In the genomic region with DNA sequence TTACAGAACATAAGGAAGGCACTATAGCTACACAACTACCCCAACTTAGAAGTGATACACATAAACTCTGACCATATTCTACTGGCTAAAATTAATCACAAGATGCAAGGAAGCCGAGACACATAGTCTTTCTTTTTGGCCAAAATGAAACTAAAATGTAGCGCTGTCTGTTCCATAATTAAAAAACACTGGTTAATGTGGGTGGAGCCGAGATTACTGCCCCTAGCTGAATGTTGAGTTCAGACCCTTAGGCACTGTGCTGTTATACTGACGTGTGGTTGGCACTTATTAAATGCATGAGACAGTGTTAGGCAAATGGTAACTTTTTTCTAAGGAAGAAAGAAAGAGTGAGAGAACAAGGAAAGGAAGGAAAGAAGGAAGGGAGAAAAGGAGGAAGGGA, we compare ENCODE assay signal across 27 cellular contexts.
"Had no signal": no experiment of that assay in that cellular context is flagged by ENCODE, and none has a peak within 500 bp of the region (broad histone marks: within the 10 kb centered on the region; RNA-seq: fewer than 3 reads in every experiment).

No MANE protein-coding gene starts in this region.

- H3K4me3 Mint-ChIP-seq: activated CD8-positive, alpha-beta memory T cell treated with anti-CD3 and anti-CD28 coated beads, Interleukin-2, amount 10 ng/mL, durations not matched to agents 7 days and 5 days; activated CD8-positive, alpha-beta T cell treated with anti-CD3 and anti-CD28 coated beads, Interleukin-2, amount 10 ng/mL, durations not matched to agents 7 days and 5 days; activated naive CD8-positive, alpha-beta T cell; mesothelial cell of epicardium; naive B cell; stimulated activated effector memory CD8-positive, alpha-beta T cell treated with anti-CD3 and anti-CD28 coated beads, Interleukin-12 subunit alpha, Interleukin-12 subunit beta, amount 100 ng/mL, for 72 hours; stimulated activated naive CD8-positive, alpha-beta T cell treated with anti-CD3 and anti-CD28 coated beads, Interleukin-15, Interleukin-2, amounts not matched to agents 100 ng/mL and 50 ng/mL, for 24 hours; type B pancreatic cell had no signal

- H3K4me1 Mint-ChIP-seq: activated CD8-positive, alpha-beta memory T cell treated with anti-CD3 and anti-CD28 coated beads, Interleukin-2, amount 10 ng/mL, durations not matched to agents 7 days and 5 days; naive B cell; stimulated activated effector memory CD8-positive, alpha-beta T cell treated with anti-CD3 and anti-CD28 coated beads, Interleukin-12 subunit alpha, Interleukin-12 subunit beta, amount 100 ng/mL, for 72 hours had no signal

- H3K9me3 Mint-ChIP-seq: activated T-helper 2 cell treated with anti-CD3 and anti-CD28 coated beads, Interferon-gamma antibody, Interleukin-2, Interleukin-4, amounts not matched to agents 10 μg/mL and 5 μg/mL and 100 μg/mL, durations not matched to agents 14 hours and 24 hours and 36 hours; mesothelial cell of epicardium; stimulated activated effector memory CD8-positive, alpha-beta T cell treated with anti-CD3 and anti-CD28 coated beads, Interleukin-12 subunit alpha, Interleukin-12 subunit beta, amount 100 ng/mL, for 72 hours; stimulated activated naive CD8-positive, alpha-beta T cell treated with anti-CD3 and anti-CD28 coated beads, Interleukin-15, Interleukin-2, amounts not matched to agents 100 ng/mL and 50 ng/mL, for 24 hours; type B pancreatic cell had no signal

- H3K27me3 Mint-ChIP-seq: activated CD8-positive, alpha-beta memory T cell treated with anti-CD3 and anti-CD28 coated beads, Interleukin-2, amount 10 ng/mL, durations not matched to agents 7 days and 5 days; activated naive CD8-positive, alpha-beta T cell; naive B cell; stimulated activated naive CD8-positive, alpha-beta T cell treated with anti-CD3 and anti-CD28 coated beads, Interleukin-15, Interleukin-2, amounts not matched to agents 100 ng/mL and 50 ng/mL, for 24 hours; type B pancreatic cell had no signal

- H3K4me1 ChIP-seq: gastroesophageal sphincter, pancreas, prostate gland, sigmoid colon, uterus had no signal

- DNase-seq: activated CD4-positive, CD25-positive, alpha-beta regulatory T cell treated with anti-CD3 and anti-CD28 coated beads, Interleukin-2, amount 50 U/mL, for 72 hours; activated CD8-positive, alpha-beta memory T cell treated with anti-CD3 and anti-CD28 coated beads, Interleukin-2, amount 10 ng/mL, durations not matched to agents 7 days and 5 days; activated CD8-positive, alpha-beta T cell treated with anti-CD3 and anti-CD28 coated beads, Interleukin-2, amount 10 ng/mL, durations not matched to agents 7 days and 5 days; activated naive CD4-positive, alpha-beta T cell; activated T-cell treated with anti-CD3 and anti-CD28 coated beads, Interleukin-2, amount 50 U/mL, for 48 hours; anterior cingulate cortex; dermis blood vessel endothelial cell; effector CD4-positive, alpha-beta T cell; hippocampal formation; kidney; left colon; naive B cell; pancreas; retina; sigmoid colon; small intestine; stimulated activated CD4-positive, alpha-beta T cell treated with anti-CD3 and anti-CD28 coated beads, Interleukin-4, amount 100 ng/mL, for 24 hours; substantia nigra; uterus had no signal

- H3K9me3 ChIP-seq: gastroesophageal sphincter, pancreas, prostate gland, uterus had no signal

- H3K27ac Mint-ChIP-seq: activated CD8-positive, alpha-beta memory T cell treated with anti-CD3 and anti-CD28 coated beads, Interleukin-2, amount 10 ng/mL, durations not matched to agents 7 days and 5 days; activated CD8-positive, alpha-beta T cell treated with anti-CD3 and anti-CD28 coated beads, Interleukin-2, amount 10 ng/mL, durations not matched to agents 7 days and 5 days; activated naive CD8-positive, alpha-beta T cell; activated T-helper 2 cell treated with anti-CD3 and anti-CD28 coated beads, Interferon-gamma antibody, Interleukin-2, Interleukin-4, amounts not matched to agents 10 μg/mL and 5 μg/mL and 100 μg/mL, durations not matched to agents 14 hours and 24 hours and 36 hours; mesothelial cell of epicardium; naive B cell; stimulated activated effector memory CD8-positive, alpha-beta T cell treated with anti-CD3 and anti-CD28 coated beads, Interleukin-12 subunit alpha, Interleukin-12 subunit beta, amount 100 ng/mL, for 72 hours; stimulated activated naive CD8-positive, alpha-beta T cell treated with anti-CD3 and anti-CD28 coated beads, Interleukin-15, Interleukin-2, amounts not matched to agents 100 ng/mL and 50 ng/mL, for 24 hours; type B pancreatic cell had no signal

- H3K36me3 Mint-ChIP-seq: activated CD8-positive, alpha-beta memory T cell treated with anti-CD3 and anti-CD28 coated beads, Interleukin-2, amount 10 ng/mL, durations not matched to agents 7 days and 5 days; activated naive CD8-positive, alpha-beta T cell; mesothelial cell of epicardium; naive B cell; stimulated activated effector memory CD8-positive, alpha-beta T cell treated with anti-CD3 and anti-CD28 coated beads, Interleukin-12 subunit alpha, Interleukin-12 subunit beta, amount 100 ng/mL, for 72 hours; type B pancreatic cell had no signal

- H3K36me3 ChIP-seq: gastroesophageal sphincter, pancreas, prostate gland, sigmoid colon, uterus had no signal

- H3K27ac ChIP-seq: gastroesophageal sphincter, pancreas, prostate gland, sigmoid colon, uterus had no signal

- H3K27me3 ChIP-seq: gastroesophageal sphincter, pancreas, sigmoid colon, uterus had no signal

- H3K4me3 ChIP-seq: gastroesophageal sphincter, pancreas, prostate gland, sigmoid colon, uterus had no signal
